In genomic region chr6:137727206-137727605, GRCh38 we compare ENCODE assay signal across 30 cellular contexts.
"Had no signal": no experiment of that assay in that cellular context is flagged by ENCODE, and none has a peak within 500 bp of the region (broad histone marks: within the 10 kb centered on the region; RNA-seq: fewer than 3 reads in every experiment).

No MANE protein-coding gene starts in this region.

- H3K9me3 ChIP-seq: left lung, lower lobe of right lung, mucosa of descending colon, pancreas, prostate gland, spleen, suprapubic skin, thoracic aorta, tibial artery, upper lobe of right lung had no signal

- H3K27me3 ChIP-seq: left lung, pancreas, spleen, suprapubic skin, tibial artery, upper lobe of right lung had no signal

- DNase-seq: hypothalamus; immature natural killer cell; kidney; left colon; left lung; lower lobe of right lung; mammary epithelial cell; mesendoderm; midbrain; mucosa of descending colon; naive thymus-derived CD4-positive, alpha-beta T cell; nucleus accumbens; pancreas; posterior cingulate gyrus; retina; right cardiac atrium; spleen; stimulated activated CD4-positive, alpha-beta T cell treated with anti-CD3 and anti-CD28 coated beads, Interleukin-4, amount 100 ng/mL, for 24 hours; stimulated activated naive CD4-positive, alpha-beta T cell; tibial artery; upper lobe of right lung had no signal

- H3K9me3 Mint-ChIP-seq: immature natural killer cell; natural killer cell treated with Interleukin-12 subunit alpha and Interleukin-12 subunit beta and Interleukin-15 and Interleukin-18, amount 100 ng/mL, for 72 hours; stimulated activated effector memory CD8-positive, alpha-beta T cell treated with anti-CD3 and anti-CD28 coated beads, Interleukin-12 subunit alpha, Interleukin-12 subunit beta, amount 100 ng/mL, for 72 hours; stimulated activated naive CD8-positive, alpha-beta T cell treated with anti-CD3 and anti-CD28 coated beads, Interleukin-15, Interleukin-2, amounts not matched to agents 100 ng/mL and 50 ng/mL, for 24 hours had no signal

- H3K36me3 ChIP-seq: left lung, lower lobe of right lung, pancreas, prostate gland, spleen, suprapubic skin, thoracic aorta, tibial artery, upper lobe of right lung had no signal

- H3K4me1 ChIP-seq: pancreas, tibial artery had no signal

- H3K36me3 Mint-ChIP-seq: stimulated activated effector memory CD8-positive, alpha-beta T cell treated with anti-CD3 and anti-CD28 coated beads, Interleukin-12 subunit alpha, Interleukin-12 subunit beta, amount 100 ng/mL, for 72 hours had no signal

- H3K4me3 ChIP-seq: left lung, lower lobe of right lung, mucosa of descending colon, pancreas, prostate gland, skin epidermis, spleen, suprapubic skin, thoracic aorta, tibial artery, upper lobe of right lung had no signal

- H3K27ac Mint-ChIP-seq: natural killer cell treated with Interleukin-12 subunit alpha and Interleukin-12 subunit beta and Interleukin-15 and Interleukin-18, amount 100 ng/mL, for 72 hours; stimulated activated effector memory CD8-positive, alpha-beta T cell treated with anti-CD3 and anti-CD28 coated beads, Interleukin-12 subunit alpha, Interleukin-12 subunit beta, amount 100 ng/mL, for 72 hours; stimulated activated naive CD8-positive, alpha-beta T cell treated with anti-CD3 and anti-CD28 coated beads, Interleukin-15, Interleukin-2, amounts not matched to agents 100 ng/mL and 50 ng/mL, for 24 hours had no signal

- ATAC-seq: left colon; left lung; lower lobe of right lung; mucosa of descending colon; naive thymus-derived CD4-positive, alpha-beta T cell; natural killer cell treated with Interleukin-12 subunit alpha and Interleukin-12 subunit beta and Interleukin-15 and Interleukin-18, amount 100 ng/mL, for 72 hours; pancreas; right cardiac atrium; sciatic nerve; stimulated activated effector memory CD8-positive, alpha-beta T cell treated with anti-CD3 and anti-CD28 coated beads, Interleukin-12 subunit alpha, Interleukin-12 subunit beta, amount 100 ng/mL, for 72 hours; upper lobe of right lung had no signal

- H3K4me3 Mint-ChIP-seq: immature natural killer cell; naive thymus-derived CD4-positive, alpha-beta T cell; natural killer cell treated with Interleukin-12 subunit alpha and Interleukin-12 subunit beta and Interleukin-15 and Interleukin-18, amount 100 ng/mL, for 72 hours; neural crest cell; stimulated activated effector memory CD8-positive, alpha-beta T cell treated with anti-CD3 and anti-CD28 coated beads, Interleukin-12 subunit alpha, Interleukin-12 subunit beta, amount 100 ng/mL, for 72 hours; stimulated activated naive CD8-positive, alpha-beta T cell treated with anti-CD3 and anti-CD28 coated beads, Interleukin-15, Interleukin-2, amounts not matched to agents 100 ng/mL and 50 ng/mL, for 24 hours had no signal

- H3K27ac ChIP-seq: left lung, lower lobe of right lung, pancreas, prostate gland, spleen, suprapubic skin, thoracic aorta, tibial artery, upper lobe of right lung had no signal
